In the genomic region with DNA sequence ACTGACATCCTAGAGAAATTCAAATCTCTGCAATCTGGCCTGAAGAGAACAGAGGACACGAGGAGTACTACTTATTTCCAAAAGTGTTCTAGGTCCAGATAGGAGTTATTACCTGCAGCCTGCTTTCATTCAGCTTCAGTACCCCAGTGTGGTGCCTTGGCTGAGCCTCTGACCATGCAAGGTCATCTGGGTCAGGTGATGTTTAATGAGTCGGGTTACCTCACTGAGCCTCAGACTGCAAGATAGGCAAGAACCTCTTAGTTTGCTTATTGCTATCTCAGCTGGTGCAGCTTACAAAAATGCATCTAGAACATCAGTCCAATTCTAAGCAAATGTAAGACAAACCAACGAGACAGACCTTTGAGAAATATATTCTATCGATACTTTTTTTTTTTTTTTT, we compare ENCODE assay signal across 2 cellular contexts.
TF ChIP-seq lines count a peak whose summit lies in the region.

No MANE protein-coding gene starts in this region.

TF ChIP-seq in GM23338, 12 proteins besides CTCF, POLR2A, EP300 and RAD21 (continues in another document):
- TF ChIP-seq ZNF462 (CRISPR knock-in tag; IDR thresholded peaks at IDR 0.05) (no peak), ZNF331 (CRISPR knock-in tag; IDR thresholded peaks at IDR 0.05; ENCODE audit: low read depth) (no peak), POLR2AphosphoS5 (IDR thresholded peaks at IDR 0.05; ENCODE audit: low read depth) (no peak), STAT1 (IDR thresholded peaks at IDR 0.05; ENCODE audit: unreplicated experiment) (no peak), JUNB (IDR thresholded peaks at IDR 0.05; ENCODE audit: unreplicated experiment) (no peak), EZH2phosphoT487 (IDR thresholded peaks at IDR 0.05; ENCODE audit: unreplicated experiment) (no peak), ZNF114 (CRISPR knock-in tag; IDR thresholded peaks at IDR 0.05) (no peak), NANOG (IDR thresholded peaks at IDR 0.05; ENCODE audit: borderline replicate concordance) (no peak), CREB1 (CRISPR knock-in tag; IDR thresholded peaks at IDR 0.05; ENCODE audit: low read depth) (no peak)
- TF ChIP-seq, protein P1, sequence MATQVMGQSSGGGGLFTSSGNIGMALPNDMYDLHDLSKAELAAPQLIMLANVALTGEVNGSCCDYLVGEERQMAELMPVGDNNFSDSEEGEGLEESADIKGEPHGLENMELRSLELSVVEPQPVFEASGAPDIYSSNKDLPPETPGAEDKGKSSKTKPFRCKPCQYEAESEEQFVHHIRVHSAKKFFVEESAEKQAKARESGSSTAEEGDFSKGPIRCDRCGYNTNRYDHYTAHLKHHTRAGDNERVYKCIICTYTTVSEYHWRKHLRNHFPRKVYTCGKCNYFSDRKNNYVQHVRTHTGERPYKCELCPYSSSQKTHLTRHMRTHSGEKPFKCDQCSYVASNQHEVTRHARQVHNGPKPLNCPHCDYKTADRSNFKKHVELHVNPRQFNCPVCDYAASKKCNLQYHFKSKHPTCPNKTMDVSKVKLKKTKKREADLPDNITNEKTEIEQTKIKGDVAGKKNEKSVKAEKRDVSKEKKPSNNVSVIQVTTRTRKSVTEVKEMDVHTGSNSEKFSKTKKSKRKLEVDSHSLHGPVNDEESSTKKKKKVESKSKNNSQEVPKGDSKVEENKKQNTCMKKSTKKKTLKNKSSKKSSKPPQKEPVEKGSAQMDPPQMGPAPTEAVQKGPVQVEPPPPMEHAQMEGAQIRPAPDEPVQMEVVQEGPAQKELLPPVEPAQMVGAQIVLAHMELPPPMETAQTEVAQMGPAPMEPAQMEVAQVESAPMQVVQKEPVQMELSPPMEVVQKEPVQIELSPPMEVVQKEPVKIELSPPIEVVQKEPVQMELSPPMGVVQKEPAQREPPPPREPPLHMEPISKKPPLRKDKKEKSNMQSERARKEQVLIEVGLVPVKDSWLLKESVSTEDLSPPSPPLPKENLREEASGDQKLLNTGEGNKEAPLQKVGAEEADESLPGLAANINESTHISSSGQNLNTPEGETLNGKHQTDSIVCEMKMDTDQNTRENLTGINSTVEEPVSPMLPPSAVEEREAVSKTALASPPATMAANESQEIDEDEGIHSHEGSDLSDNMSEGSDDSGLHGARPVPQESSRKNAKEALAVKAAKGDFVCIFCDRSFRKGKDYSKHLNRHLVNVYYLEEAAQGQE (IDR thresholded peaks at IDR 0.05; ENCODE audit: unreplicated experiment) = no peak

TF ChIP-seq in IMR-90, 13 proteins besides CTCF, POLR2A, EP300 and RAD21:
- TF ChIP-seq MAFK (IDR thresholded peaks at IDR 0.05; ENCODE audit: low read depth, low read length) = no peak
- no peak for TF ChIP-seq SMC3 (IDR thresholded peaks at IDR 0.05; ENCODE audit: low read depth, low read length)
- TF ChIP-seq RFX5 (IDR thresholded peaks at IDR 0.05; ENCODE audit: low read depth, low read length) = no peak
- no peak for TF ChIP-seq CHD1 (IDR thresholded peaks at IDR 0.05; ENCODE audit: low read depth, low read length)
- TF ChIP-seq, protein P2, sequence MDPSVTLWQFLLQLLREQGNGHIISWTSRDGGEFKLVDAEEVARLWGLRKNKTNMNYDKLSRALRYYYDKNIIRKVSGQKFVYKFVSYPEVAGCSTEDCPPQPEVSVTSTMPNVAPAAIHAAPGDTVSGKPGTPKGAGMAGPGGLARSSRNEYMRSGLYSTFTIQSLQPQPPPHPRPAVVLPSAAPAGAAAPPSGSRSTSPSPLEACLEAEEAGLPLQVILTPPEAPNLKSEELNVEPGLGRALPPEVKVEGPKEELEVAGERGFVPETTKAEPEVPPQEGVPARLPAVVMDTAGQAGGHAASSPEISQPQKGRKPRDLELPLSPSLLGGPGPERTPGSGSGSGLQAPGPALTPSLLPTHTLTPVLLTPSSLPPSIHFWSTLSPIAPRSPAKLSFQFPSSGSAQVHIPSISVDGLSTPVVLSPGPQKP (IDR thresholded peaks at IDR 0.05; ENCODE audit: borderline replicate concordance, low read depth, low read length) = no peak
- TF ChIP-seq USF2 (IDR thresholded peaks at IDR 0.05; ENCODE audit: low read depth, low read length) = no peak
- no peak for TF ChIP-seq BHLHE40 (IDR thresholded peaks at IDR 0.05; ENCODE audit: low read depth, low read length)
- TF ChIP-seq CEBPB (IDR thresholded peaks at IDR 0.05; ENCODE audit: low read depth, low read length) = no peak
- TF ChIP-seq MAZ (IDR thresholded peaks at IDR 0.05; ENCODE audit: borderline replicate concordance, low read depth, low read length) = no peak
- no peak for TF ChIP-seq NFE2L2 (IDR thresholded peaks at IDR 0.05; ENCODE audit: low read depth, low read length)
- TF ChIP-seq MXI1 (IDR thresholded peaks at IDR 0.05; ENCODE audit: borderline replicate concordance, low read depth, low read length) = no peak
- TF ChIP-seq RCOR1 (IDR thresholded peaks at IDR 0.05; ENCODE audit: insufficient replicate concordance, low read length) = no peak
- no peak for TF ChIP-seq FOS (IDR thresholded peaks at IDR 0.05; ENCODE audit: low read depth, low read length)
TF ChIP-seq in IMR-90: peak in this region for 0.
